Comparison of ENCODE assay signal across 11 cellular contexts in the genomic region with DNA sequence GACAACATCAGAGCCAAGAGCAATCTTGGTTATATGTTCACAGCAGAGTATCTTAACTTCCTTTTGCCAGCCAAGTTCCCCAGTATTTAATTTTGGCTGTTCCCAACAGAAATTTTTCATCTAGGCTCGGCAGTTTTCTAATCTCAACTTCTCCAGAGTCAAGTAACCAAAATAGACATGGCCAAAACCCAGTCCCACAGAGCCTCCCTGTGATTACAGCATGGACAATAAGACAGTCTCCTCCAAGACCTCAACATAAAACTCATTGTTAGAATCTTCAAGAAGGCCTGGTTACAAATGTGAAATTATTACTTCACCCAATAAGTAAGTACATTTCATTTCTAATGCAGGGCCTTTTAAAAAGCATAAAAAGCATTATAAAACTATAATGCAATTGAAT.
"Had no signal": no experiment of that assay in that cellular context is flagged by ENCODE, and none has a peak within 500 bp of the region (broad histone marks: within the 10 kb centered on the region; RNA-seq: fewer than 3 reads in every experiment).

No MANE protein-coding gene starts in this region.

- FAIRE-seq: H1, H54 had no signal

- H3K36me3 ChIP-seq: HAP-1 had no signal

- DNase-seq: GM23248, GOT3, H7, H9, HCEC 1CT, HFFc6 had no signal

- H3K9ac ChIP-seq: GM23248 had no signal

- ATAC-seq: GM23338, HCT116 had no signal

- H3K9me3 ChIP-seq: HAP-1 had no signal

- H3K27ac ChIP-seq: GM23248 had no signal

- H3K4me3 ChIP-seq: GM23248, GM23338, HAP-1 had no signal

- H3K4me1 ChIP-seq: HAP-1 had no signal
